Comparison of ENCODE assay signal across 10 cellular contexts in genomic region chr21:43609501-43610340, GRCh38. TPM values are rescaled to one million over a fixed set of nuclear protein-coding genes. Genes with fewer than 3 reads are reported as not detected.
A peak's percentile ranks its signal among the peaks of the same experiment; 100 is the strongest.
DNase-seq lines count a peak whose midpoint lies in the region; ATAC-seq and TF ChIP-seq lines count a peak whose summit lies in the region.
"Had no signal": no experiment of that assay in that cellular context is flagged by ENCODE, and none has a peak within 500 bp of the region (broad histone marks: within the 10 kb centered on the region; RNA-seq: fewer than 3 reads in every experiment).

No MANE protein-coding gene starts in this region.

- no peaks in the 10 kb centered on the region for H3K9me3 Mint-ChIP-seq in effector memory CD8-positive, alpha-beta T cell
- H3K9me3 Mint-ChIP-seq in CD4-positive, alpha-beta T cell, result no peaks in the 10 kb centered on the region

- DNase-seq in A673 (ENCODE audit: low spot score), result peak; percentile 90
- DNase-seq in NCI-H1436 (lab: John Stamatoyannopoulos, UW), result peak; percentile 68
- DNase-seq in left colon, result peak; percentile 68 to 76
- no peak for DNase-seq in effector memory CD8-positive, alpha-beta T cell
- DNase-seq in CD4-positive, alpha-beta T cell, result no peak
- no peak for DNase-seq in NAMALWA (ENCODE audit: low spot score)
- DNase-seq: cortex of kidney had no signal

- no peak overlapping the region for H3K27ac ChIP-seq in A673 (ENCODE audit: low read depth, low read length, poor library complexity, severe bottlenecking)
- no peak overlapping the region for H3K27ac ChIP-seq in CD4-positive, alpha-beta T cell (ENCODE audit: low read depth, low read length)

- no peaks in the 10 kb centered on the region for H3K9me3 ChIP-seq in A673 (ENCODE audit: low read depth, low read length, poor library complexity, severe bottlenecking)
- no peaks in the 10 kb centered on the region for H3K9me3 ChIP-seq in CD4-positive, alpha-beta T cell (ENCODE audit: control insufficient read depth, low read length)

- no TSS peak for BruUV-seq in A673 (replicated peaks; lab: Mats Ljungman, UMichigan)

- CTCF ChIA-PET in A673 (lab: Charles Lee), result no interaction called here
- CTCF ChIA-PET in CD4-positive, alpha-beta T cell (lab: Charles Lee), result no interaction called here

- H3K27me3 Mint-ChIP-seq in effector memory CD8-positive, alpha-beta T cell, result peaks cover 6 to 8% of the 10 kb centered on the region in 2 donors
- no peaks in the 10 kb centered on the region for H3K27me3 Mint-ChIP-seq in CD4-positive, alpha-beta T cell
- H3K27me3 Mint-ChIP-seq: B cell had no signal

- intact Hi-C loops in A673 (cut with micrococcal nuclease; ENCODE audit: unreplicated experiment), result no loop called here
- intact Hi-C loops in left colon (cut with DNase I, micrococcal nuclease), result no loop called here
- intact Hi-C loops in CD4-positive, alpha-beta T cell (cut with DNase I, micrococcal nuclease), result no loop called here

- POLR2A ChIA-PET in A673 (lab: Charles Lee; ENCODE audit: low non-redundant PET), result interaction anchor here (0.6 kb wide), 1 partner anchor 8 kb away, joined by 3 read pairs; no protein-coding TSS in a partner anchor
- POLR2A ChIA-PET in CD4-positive, alpha-beta T cell (lab: Charles Lee), result no interaction called here

- ATAC-seq in SK-N-SH treated with all-trans-retinoic acid at 6 μM for 48 hours (peak; percentile 60), left colon (peak; percentile 74), GM18867 (IDR thresholded peaks at IDR 0.05; ENCODE audit: unreplicated experiment) (no peak)
- no peak for ATAC-seq in effector memory CD8-positive, alpha-beta T cell (replicated peaks)
- no peak for ATAC-seq in CD4-positive, alpha-beta T cell (ENCODE audit: poor library complexity)

- no peak overlapping the region for H3K27ac Mint-ChIP-seq in effector memory CD8-positive, alpha-beta T cell
- no peak overlapping the region for H3K27ac Mint-ChIP-seq in CD4-positive, alpha-beta T cell
- H3K27ac Mint-ChIP-seq: B cell had no signal

- H3K4me3 Mint-ChIP-seq in effector memory CD8-positive, alpha-beta T cell, result no peak overlapping the region
- H3K4me3 Mint-ChIP-seq in CD4-positive, alpha-beta T cell, result no peak overlapping the region
- H3K4me3 Mint-ChIP-seq: B cell had no signal

- no peaks in the 10 kb centered on the region for H3K36me3 Mint-ChIP-seq in effector memory CD8-positive, alpha-beta T cell (ENCODE audit: insufficient read depth)
- H3K36me3 Mint-ChIP-seq in CD4-positive, alpha-beta T cell (ENCODE audit: low read depth), result no peaks in the 10 kb centered on the region

- H3K36me3 ChIP-seq in A673 (ENCODE audit: insufficient read depth, low read length, poor library complexity, severe bottlenecking), result no peaks in the 10 kb centered on the region

- H3K4me3 ChIP-seq in A673 (ENCODE audit: low read depth, low read length, poor library complexity, severe bottlenecking), result no peak overlapping the region

- no peak for TF ChIP-seq CTCF in A673 (conservative IDR thresholded peaks at IDR 0.05; ENCODE audit: low read depth, low read length)
- TF ChIP-seq CTCF in CD4-positive, alpha-beta T cell (IDR thresholded peaks at IDR 0.05), result no peak

- peaks cover 12% of the 10 kb centered on the region for H3K4me1 ChIP-seq in A673 (ENCODE audit: insufficient read depth, low read length, poor library complexity, severe bottlenecking)

- no peaks in the 10 kb centered on the region for H3K27me3 ChIP-seq in A673 (replicated peaks; ENCODE audit: insufficient read depth, low read depth, low read length, poor library complexity)
- no peaks in the 10 kb centered on the region for H3K27me3 ChIP-seq in CD4-positive, alpha-beta T cell (ENCODE audit: control insufficient read depth, insufficient read depth, low read length)

- H3K4me1 Mint-ChIP-seq in effector memory CD8-positive, alpha-beta T cell (ENCODE audit: low read depth in 2 of 2), result no peaks in the 10 kb centered on the region
- no peaks in the 10 kb centered on the region for H3K4me1 Mint-ChIP-seq in CD4-positive, alpha-beta T cell (ENCODE audit: low read depth)

TF ChIP-seq in SK-N-SH treated with all-trans-retinoic acid at 6 μM for 48 hours, 23 proteins besides CTCF, POLR2A, EP300 and RAD21:
- TF ChIP-seq ZFP3 (CRISPR knock-in tag; IDR thresholded peaks at IDR 0.05), result peak; percentile 59; the same call in 1 of the 2 replicates
- TF ChIP-seq TOX (CRISPR knock-in tag; IDR thresholded peaks at IDR 0.05; ENCODE audit: borderline replicate concordance), result no peak

RNA-seq across cellular contexts. Expression of gene HSF2BP, which starts 49.6 kb away (rescaled TPM):
- 2.4 and 3.0 TPM in 2 replicates for total RNA-seq in A673 (2021)
- total RNA-seq in left colon, result under 1 TPM; 0.42 to 0.49 TPM
- total RNA-seq in CD4-positive, alpha-beta T cell, result under 1 TPM; 0.59 to 0.93 TPM

RNA-seq across cellular contexts. Expression of gene RRP1B, which starts 49.6 kb away (rescaled TPM):
- 67.0 and 73.5 TPM in 2 replicates for total RNA-seq in A673 (2021)
- 10 to 100 TPM; 11.4 to 16.2 TPM for total RNA-seq in left colon
- 10 to 100 TPM; 18.6 to 19.2 TPM for total RNA-seq in CD4-positive, alpha-beta T cell

Comparison
In these comparisons a context has a peak if more than half of its experiments do, and no peak if none do; other contexts are left out.
1. DNase-seq: peak in A673 (single experiment), NCI-H1436 (single experiment) and left colon (2 of 2); none in effector memory CD8-positive, alpha-beta T cell (0 of 3), CD4-positive, alpha-beta T cell (0 of 10) and NAMALWA (single experiment).
2. ATAC-seq: peak in SK-N-SH treated with all-trans-retinoic acid at 6 μM for 48 hours (single experiment) and left colon (single experiment); none in effector memory CD8-positive, alpha-beta T cell (single experiment), GM18867 (single experiment) and CD4-positive, alpha-beta T cell (single experiment).